Comparison of ENCODE assay signal across 31 cellular contexts in genomic region chr17:42502091-42502490, GRCh38.
"Had no signal": no experiment of that assay in that cellular context is flagged by ENCODE, and none has a peak within 500 bp of the region (broad histone marks: within the 10 kb centered on the region; RNA-seq: fewer than 3 reads in every experiment).

No MANE protein-coding gene starts in this region.

- H3K27ac ChIP-seq: adrenal gland, body of pancreas, colonic mucosa, foreskin keratinocyte, gastrocnemius medialis, heart left ventricle, WERI-Rb-1 had no signal

- H3K9me3 ChIP-seq: adrenal gland, body of pancreas, colonic mucosa, gastrocnemius medialis, heart left ventricle had no signal

- DNase-seq: activated B cell treated with CpG ODN at 0.5 μM for 24 hours; activated CD4-positive, alpha-beta T cell treated with anti-CD3 and anti-CD28 coated beads for 48 hours; activated CD4-positive, alpha-beta T cell treated with anti-CD3 and anti-CD28 coated beads, Interleukin-2, amount 50 U/mL, for 1 hour; activated CD4-positive, alpha-beta T cell treated with anti-CD3 and anti-CD28 coated beads, Interleukin-2, amount 50 U/mL, for 48 hours; activated CD8-positive, alpha-beta memory T cell treated with anti-CD3 and anti-CD28 coated beads for 24 hours; activated CD8-positive, alpha-beta memory T cell treated with anti-CD3 and anti-CD28 coated beads, Interleukin-2, amount 50 U/mL, for 4 hours; activated CD8-positive, alpha-beta T cell treated with anti-CD3 and anti-CD28 coated beads for 36 hours; activated effector memory CD4-positive, alpha-beta T cell treated with anti-CD3 and anti-CD28 coated beads, Interleukin-2, amount 50 U/mL, for 16 hours; activated naive CD4-positive, alpha-beta T cell treated with anti-CD3 and anti-CD28 coated beads for 36 hours; activated naive CD8-positive, alpha-beta T cell treated with anti-CD3 and anti-CD28 coated beads for 36 hours; activated naive CD8-positive, alpha-beta T cell treated with anti-CD3 and anti-CD28 coated beads, Interleukin-2, amount 50 U/mL, for 24 hours; activated T-cell treated with anti-CD3 and anti-CD28 coated beads, Interleukin-2, amount 50 U/mL, for 1 hour; activated T-cell treated with anti-CD3 and anti-CD28 coated beads, Interleukin-2, amount 50 U/mL, for 48 hours; adrenal gland; amygdala; aorta; body of pancreas; caudate nucleus; colonic mucosa; effector memory CD4-positive, alpha-beta T cell; endodermal cell; foreskin keratinocyte; gastrocnemius medialis; glutamatergic neuron; heart left ventricle; T-helper 1 cell; T-helper 17 cell; T1000; WERI-Rb-1 had no signal

- H3K27me3 ChIP-seq: adrenal gland, body of pancreas, colonic mucosa, foreskin keratinocyte, gastrocnemius medialis, heart left ventricle had no signal

- H3K4me3 ChIP-seq: adrenal gland, body of pancreas, colonic mucosa, gastrocnemius medialis, heart left ventricle had no signal

- H3K4me1 ChIP-seq: body of pancreas, colonic mucosa, foreskin keratinocyte, gastrocnemius medialis, heart left ventricle had no signal

- ATAC-seq: activated CD4-positive, CD25-positive, alpha-beta regulatory T cell treated with anti-CD3 and anti-CD28 coated beads, Interleukin-2, amount 50 U/mL, for 24 hours; activated CD8-positive, alpha-beta T cell treated with anti-CD3 and anti-CD28 coated beads for 36 hours; activated naive CD8-positive, alpha-beta T cell treated with anti-CD3 and anti-CD28 coated beads, Interleukin-2, amount 50 U/mL, for 24 hours; body of pancreas; esophagus mucosa; foreskin keratinocyte; gastrocnemius medialis; heart left ventricle; T-helper 17 cell had no signal
